In the genomic region with DNA sequence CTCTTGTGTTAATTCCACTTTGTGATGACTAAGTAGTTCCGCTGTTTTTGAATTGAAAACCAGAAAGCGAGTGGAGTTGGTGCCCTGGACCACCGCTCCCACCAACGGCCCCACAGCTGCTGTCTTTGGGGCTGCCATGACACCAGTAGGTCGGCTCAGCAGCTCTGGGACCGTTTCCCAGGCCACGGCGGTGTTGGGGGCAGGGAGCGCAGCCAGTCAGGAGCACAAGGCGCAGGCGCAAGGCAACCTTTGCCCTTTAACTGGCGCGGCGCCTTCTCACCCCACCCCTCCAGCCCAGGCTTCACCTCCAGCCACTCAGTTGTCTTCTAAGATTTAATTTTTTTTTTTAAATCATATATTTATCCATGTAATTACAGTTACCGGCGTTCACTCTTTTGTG, we compare ENCODE assay signal across 1 cellular context.
TF ChIP-seq lines count a peak whose summit lies in the region.

TSS of gene GK2 (minus strand) at position 166 of the 400 bp plus-strand sequence. CDS start at position 138, 28 bp downstream.

TF ChIP-seq in K562, 482 proteins besides CTCF, POLR2A, EP300 and RAD21:
- TF ChIP-seq NRF1 (conservative IDR thresholded peaks at IDR 0.05 in 1 of 2, IDR thresholded peaks at IDR 0.05 in 1 of 2) (peak; percentile 41 to 52; a peak in 2 of 4 replicates), KAT2B (IDR thresholded peaks at IDR 0.05; ENCODE audit: low read depth, low read length) (no peak), ZBTB33 (CRISPR knock-in tag; IDR thresholded peaks at IDR 0.05) (peak; percentile 51; the same call in 1 of the 2 replicates)
